1 cellular context compared by ENCODE assay signal in the genomic region with DNA sequence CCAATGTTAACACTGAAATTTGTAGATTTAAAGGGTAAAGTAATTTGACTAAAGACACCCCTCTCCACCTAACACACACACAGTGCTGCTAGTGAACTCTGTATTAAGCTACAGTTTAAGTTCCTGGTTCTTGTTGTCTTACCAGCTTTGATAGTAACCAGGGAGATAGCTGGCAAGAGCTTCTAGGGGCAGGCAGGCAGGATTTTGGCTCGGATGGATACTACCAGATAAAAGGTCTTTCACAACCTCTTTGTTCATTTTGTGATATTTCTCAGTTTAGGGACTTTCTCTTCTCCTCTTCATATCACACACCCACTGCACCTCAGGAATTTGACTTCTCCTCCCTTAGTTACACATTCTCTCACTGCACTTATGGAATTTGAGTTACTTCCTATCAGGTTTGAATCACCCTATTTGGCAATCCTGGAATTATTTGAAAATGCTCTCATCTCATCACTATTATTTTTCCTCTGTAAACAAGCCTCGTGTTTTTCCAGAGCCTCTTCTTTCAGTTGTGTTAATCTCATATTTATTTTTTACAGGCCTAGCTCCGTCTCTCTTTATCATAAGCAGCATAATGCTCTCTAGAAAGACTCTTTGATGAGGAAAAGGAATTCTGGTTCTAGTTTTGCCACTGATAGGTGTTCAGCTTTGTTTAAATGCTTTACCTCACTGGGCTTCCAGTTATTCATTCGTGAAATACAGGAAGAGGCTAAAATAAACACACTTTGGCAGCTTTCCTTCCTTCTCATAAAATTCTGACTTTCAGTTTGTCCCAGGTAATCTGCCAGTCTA.
TF ChIP-seq lines count a peak whose summit lies in the region.

No MANE protein-coding gene starts in this region.

TF ChIP-seq in endothelial cell of umbilical vein, 7 proteins besides CTCF, POLR2A, EP300 and RAD21:
- TF ChIP-seq MYC (IDR thresholded peaks at IDR 0.05; ENCODE audit: low read depth, low read length) (no peak), POLR2AphosphoS5 (IDR thresholded peaks at IDR 0.05; ENCODE audit: insufficient read depth, low read depth, low read length) (peak; percentile 54), MAX (IDR thresholded peaks at IDR 0.05; ENCODE audit: insufficient read depth, insufficient read length) (no peak), GATA2 (IDR thresholded peaks at IDR 0.05; ENCODE audit: insufficient read depth, insufficient read length, low read depth, low read length) (no peak), EZH2 (IDR thresholded peaks at IDR 0.05; ENCODE audit: borderline replicate concordance, low read depth, low read length, severe bottlenecking) (no peak), FOS (IDR thresholded peaks at IDR 0.05; ENCODE audit: borderline replicate concordance, insufficient read depth, low read length) (peak; percentile 34), JUN (IDR thresholded peaks at IDR 0.05; ENCODE audit: borderline replicate concordance, insufficient read depth, insufficient read length, low read depth) (peak; percentile 46)
TF ChIP-seq in endothelial cell of umbilical vein: peak in this region for 3.
